ENCODE assay signal across 1 cellular context in genomic region chr7:74476546-74477095, GRCh38.
TF ChIP-seq lines count a peak whose summit lies in the region.

No MANE protein-coding gene starts in this region.

TF ChIP-seq in HepG2, 621 proteins besides CTCF, POLR2A, EP300 and RAD21 (continued from another document):
- TF ChIP-seq KAT7 (CRISPR knock-in tag; IDR thresholded peaks at IDR 0.05; ENCODE audit: borderline replicate concordance) (no peak), MIER3 (CRISPR knock-in tag; IDR thresholded peaks at IDR 0.05; ENCODE audit: borderline replicate concordance) (no peak), HOXA3 (CRISPR knock-in tag; IDR thresholded peaks at IDR 0.05) (no peak), ZNF670 (CRISPR knock-in tag; IDR thresholded peaks at IDR 0.05; ENCODE audit: borderline replicate concordance) (no peak)
